17 cellular contexts compared by ENCODE assay signal in genomic region chr20:23294166-23294565, GRCh38.
"Had no signal": no experiment of that assay in that cellular context is flagged by ENCODE, and none has a peak within 500 bp of the region (broad histone marks: within the 10 kb centered on the region; RNA-seq: fewer than 3 reads in every experiment).

No MANE protein-coding gene starts in this region.

- H3K36me3 ChIP-seq: adrenal gland, WERI-Rb-1 had no signal

- DNase-seq: activated CD4-positive, alpha-beta T cell treated with anti-CD3 and anti-CD28 coated beads for 1 hour; activated CD4-positive, alpha-beta T cell treated with anti-CD3 and anti-CD28 coated beads, Interleukin-2, amount 50 U/mL, for 4 hours; activated gamma-delta T cell treated with Interleukin-2 at 50 U/mL for 16 hours; effector memory CD4-positive, alpha-beta T cell; foreskin keratinocyte; kidney; natural killer cell; stimulated activated CD4-positive, alpha-beta T cell treated with anti-CD3 and anti-CD28 coated beads, Interleukin-12 subunit alpha, Interleukin-12 subunit beta, amount 100 ng/mL, for 4 hours; stimulated activated CD4-positive, alpha-beta T cell treated with anti-CD3 and anti-CD28 coated beads, Interleukin-1b, Interleukin-23, amount 100 ng/mL, for 48 hours; stimulated activated CD8-positive, alpha-beta memory T cell treated with anti-CD3 and anti-CD28 coated beads, Interleukin-4, amount 100 ng/mL, for 48 hours; stimulated activated naive CD4-positive, alpha-beta T cell; T-helper 17 cell; trophoblast cell; WERI-Rb-1 had no signal

- H3K4me3 ChIP-seq: adrenal gland had no signal

- ATAC-seq: activated naive CD4-positive, alpha-beta T cell treated with anti-CD3 and anti-CD28 coated beads, Interleukin-2, amount 50 U/mL, for 72 hours; foreskin keratinocyte; natural killer cell; T-helper 17 cell had no signal

- H3K27me3 ChIP-seq: adrenal gland had no signal

- H3K9me3 ChIP-seq: adrenal gland had no signal

- H3K27ac ChIP-seq: foreskin keratinocyte, WERI-Rb-1 had no signal

- H3K4me1 ChIP-seq: adrenal gland, foreskin keratinocyte, parathyroid adenoma had no signal
